ENCODE assay signal across 19 cellular contexts in the genomic region with DNA sequence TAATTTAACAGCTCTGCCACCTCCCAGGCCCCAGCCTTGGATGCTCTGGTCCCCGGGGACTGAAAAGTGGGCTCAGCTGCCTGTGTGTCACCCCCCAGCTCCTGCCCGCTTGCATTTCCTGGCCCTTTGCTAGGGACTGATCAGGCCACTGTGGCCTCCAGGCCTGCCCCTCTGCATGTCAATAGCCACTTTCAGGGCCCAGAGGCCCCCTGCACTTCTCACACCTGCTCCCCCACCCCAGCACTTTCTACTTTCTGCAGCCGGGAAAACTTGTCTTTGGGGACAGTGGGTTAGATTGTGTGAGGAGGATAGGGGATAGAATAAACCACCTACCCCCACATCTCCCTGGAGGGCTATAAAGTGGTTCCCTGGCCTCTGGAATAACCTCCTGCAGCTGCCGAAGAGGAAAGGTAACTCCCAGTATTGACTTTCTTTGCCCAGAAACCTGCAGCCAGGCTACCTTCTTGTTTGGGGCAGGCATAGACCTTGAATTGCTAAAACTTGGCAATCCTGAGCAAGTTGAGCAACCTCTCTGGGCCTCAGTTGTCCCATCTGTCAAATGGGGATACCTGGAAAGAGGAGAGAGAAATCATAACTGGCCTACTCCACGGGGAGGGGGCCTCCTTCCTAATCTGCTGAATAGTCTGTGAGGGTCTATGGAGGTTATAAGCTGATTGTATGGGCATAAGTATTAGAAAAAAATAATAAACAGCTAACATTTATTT. TPM values are rescaled to one million over a fixed set of nuclear protein-coding genes. Genes with fewer than 3 reads are reported as not detected.
DNase-seq lines count a peak whose midpoint lies in the region; ATAC-seq, FAIRE-seq and TF ChIP-seq lines count a peak whose summit lies in the region.
"Had no signal": no experiment of that assay in that cellular context is flagged by ENCODE, and none has a peak within 500 bp of the region (broad histone marks: within the 10 kb centered on the region; RNA-seq: fewer than 3 reads in every experiment).

No MANE protein-coding gene starts in this region.

- CTCF ChIA-PET in H1 (lab: Charles Lee; ENCODE audit: partially characterized antibody), result interaction anchor here (1.0 to 6.3 kb wide), 5 partner anchors 7 to 106 kb away, joined by 3 to 47 read pairs (median 5); no protein-coding TSS in a partner anchor
- CTCF ChIA-PET in PC-3 (lab: Charles Lee), result no interaction called here

- H3K56ac ChIP-seq in H1 (replicated peaks; ENCODE audit: insufficient read length, low read depth, low read length), result no peak overlapping the region

- no TSS peak for BruUV-seq in PC-3 (replicated peaks; lab: Mats Ljungman, UMichigan)

- intact Hi-C loops in PC-3 (cut with micrococcal nuclease), result no loop called here

- no peak overlapping the region for H4K5ac ChIP-seq in H1 (ENCODE audit: insufficient read length, low read depth, low read length)

- H3K79me1 ChIP-seq in H1 (ENCODE audit: low read depth, low read length), result peaks cover 5% of the 10 kb centered on the region
- H3K79me1 ChIP-seq in neuronal stem cell (ENCODE audit: low read depth, low read length), result peaks cover 4% of the 10 kb centered on the region

- H3K14ac ChIP-seq in H1 (ENCODE audit: insufficient read length) (no peak overlapping the region), neuronal stem cell (ENCODE audit: low read length) (no peak overlapping the region)

- TF ChIP-seq POLR2A in NB4 (IDR thresholded peaks at IDR 0.05; ENCODE audit: extremely low read depth, insufficient read length) (no peak), H1 (IDR thresholded peaks at IDR 0.05; ENCODE audit: control extremely low read depth in 1 of 2, low read depth in 2 of 2, low read length in 2 of 2) (peak in 1 of 2 experiments; percentile 61; a peak in 1 of 3 replicates)

- no peak for TF ChIP-seq RAD21 in H1 (IDR thresholded peaks at IDR 0.05 in 1 of 2, conservative IDR thresholded peaks at IDR 0.05 in 1 of 2; ENCODE audit: low read depth in 2 of 2, low read length in 2 of 2)

- H3F3A ChIP-seq in PC-3 (ENCODE audit: low read length, unreplicated experiment), result no peaks in the 10 kb centered on the region

- POLR2A ChIA-PET in H1 (lab: Charles Lee; ENCODE audit: partially characterized antibody) (interaction anchor here (0.7 to 32.4 kb wide), 6 partner anchors 1 to 152 kb away, joined by 3 to 751 read pairs (median 4); a partner anchor contains a TSS), PC-3 (lab: Charles Lee; ENCODE audit: unreplicated experiment) (no interaction called here)

- H3K9ac ChIP-seq in H1 (replicated peaks in 1 of 4; ENCODE audit: extremely low read depth in 1 of 4, low read depth in 3 of 4, low read length in 3 of 4) (no peak overlapping the region), neuronal stem cell (ENCODE audit: low read depth, low read length, poor library complexity) (no peak overlapping the region), PC-3 (ENCODE audit: low read length) (no peak overlapping the region)

- no peak for TF ChIP-seq EP300 in H1 (IDR thresholded peaks at IDR 0.05; ENCODE audit: borderline replicate concordance in 1 of 2, low read depth in 2 of 2, low read length in 2 of 2)

- H2BK15ac ChIP-seq in H1 (ENCODE audit: low read length) (no peak overlapping the region; the same call in 1 of the 2 replicates), neuronal stem cell (ENCODE audit: low read length) (no peak overlapping the region)

- H3K4ac ChIP-seq in H1 (replicated peaks; ENCODE audit: insufficient read length, low read depth, low read length) (peak overlapping the region; percentile 40), neuronal stem cell (ENCODE audit: low read length) (no peak overlapping the region)

- peaks cover 0 to 8% of the 10 kb centered on the region in 2 experiments; a peak in 1 of 4 replicates for H3K79me2 ChIP-seq in H1 (ENCODE audit: control insufficient read depth in 1 of 2, insufficient read depth in 2 of 2, low read length in 2 of 2)
- H3K79me2 ChIP-seq in PC-3 (ENCODE audit: low read length), result no peaks in the 10 kb centered on the region

- H2BK12ac ChIP-seq in H1 (ENCODE audit: low read depth, low read length), result no peak overlapping the region
- H2BK12ac ChIP-seq in neuronal stem cell (ENCODE audit: low read length), result no peak overlapping the region

- H3K18ac ChIP-seq in H1 (ENCODE audit: extremely low read depth, low read length) (no peak overlapping the region), neuronal stem cell (ENCODE audit: low read length) (no peak overlapping the region)

- FAIRE-seq in H1 (lab: Jason Lieb, UNC), result no peak
- FAIRE-seq: G401.6, RCC 7860 had no signal

- H3K36me3 ChIP-seq in H7 (replicated peaks; ENCODE audit: control insufficient read depth, insufficient read depth, low read length) (peaks cover 7% of the 10 kb centered on the region), H1 (ENCODE audit: control insufficient read depth in 2 of 4, insufficient read depth in 4 of 4, low read length in 3 of 4) (peaks cover 9 to 39% (median 11%) of the 10 kb centered on the region in 4 experiments; a peak in 7 of 8 replicates), neuronal stem cell (replicated peaks in 1 of 2; ENCODE audit: control insufficient read depth in 2 of 2, insufficient read depth in 2 of 2, low read length in 2 of 2) (peaks cover 27 to 42% of the 10 kb centered on the region in 2 donors), PC-3 (ENCODE audit: low read depth, low read length) (no peaks in the 10 kb centered on the region)

- peak; percentile 81 for DNase-seq in H7
- DNase-seq in NB4 (ENCODE audit: low read depth), result peak; percentile 29
- no peak for DNase-seq in H1 (ENCODE audit: low read depth in 1 of 2, low spot score in 2 of 2)
- DNase-seq in neuronal stem cell (ENCODE audit: low spot score), result no peak
- no peak for DNase-seq in 8988T
- DNase-seq in ACHN, result no peak
- DNase-seq in PC-3, result no peak
- DNase-seq in NCI-H1092 treated with DMSO at 0.1 percent for 48 hours (lab: John Stamatoyannopoulos, UW), result no peak
- DNase-seq: Caco-2; CD4-positive, CD25-positive, alpha-beta regulatory T cell; NCI-H1436; NCI-H1930; NCI-H446 treated with DMSO at 0.1 percent for 48 hours; NCI-H748 treated with DMSO at 0.1 percent for 48 hours; NK-92 treated with Interleukin-12 subunit alpha and Interleukin-12 subunit beta, amount 100 ng/mL, for 24 hours had no signal

- H3K27me3 ChIP-seq in H7 (ENCODE audit: control insufficient read depth, insufficient read depth, low read length) (no peaks in the 10 kb centered on the region), H1 (replicated peaks in 1 of 4; ENCODE audit: control insufficient read depth in 3 of 4, extremely low read depth in 1 of 4, insufficient read depth in 3 of 4, low read length in 3 of 4) (no peaks in the 10 kb centered on the region), neuronal stem cell (ENCODE audit: control insufficient read depth in 3 of 3, insufficient read depth in 3 of 3, low read depth in 1 of 3, low read length in 3 of 3) (no peaks in the 10 kb centered on the region), PC-3 (ENCODE audit: low read length) (no peaks in the 10 kb centered on the region)

- no peak overlapping the region for H3K4me3 ChIP-seq in H7 (ENCODE audit: insufficient read depth, low read depth, low read length)
- H3K4me3 ChIP-seq in NB4 (ENCODE audit: low read depth, low read length), result no peak overlapping the region
- H3K4me3 ChIP-seq in H1 (ENCODE audit: extremely low read depth in 1 of 4, insufficient read depth in 2 of 4, low read depth in 3 of 4, low read length in 4 of 4), result 0 out of 8 replicates have a peak overlapping the region, but pooled peaks of 1 of the 4 experiments have one; percentile 10
- H3K4me3 ChIP-seq in neuronal stem cell (ENCODE audit: low read length in 2 of 2), result no peak overlapping the region
- no peak overlapping the region for H3K4me3 ChIP-seq in PC-3 (ENCODE audit: low read length)
- H3K4me3 ChIP-seq: SK-N-MC had no signal

- peaks cover 2 to 3% of the 10 kb centered on the region in 2 experiments for H4K20me1 ChIP-seq in H1 (replicated peaks in 1 of 2; ENCODE audit: control insufficient read depth in 1 of 2, insufficient read depth in 2 of 2, low read length in 2 of 2)
- no peaks in the 10 kb centered on the region for H4K20me1 ChIP-seq in PC-3 (ENCODE audit: low read length)

- H3K9me3 ChIP-seq in H1 (ENCODE audit: insufficient read depth in 2 of 2, low read depth in 1 of 2, low read length in 1 of 2) (no peaks in the 10 kb centered on the region), neuronal stem cell (replicated peaks in 1 of 2; ENCODE audit: control insufficient read depth in 2 of 2, insufficient read depth in 1 of 2, low read depth in 1 of 2, low read length in 2 of 2) (no peaks in the 10 kb centered on the region), PC-3 (ENCODE audit: low read length) (no peaks in the 10 kb centered on the region)
- H3K9me3 ChIP-seq: Caco-2 had no signal

- no peak for ATAC-seq in PC-3
- ATAC-seq: Right ventricle myocardium inferior had no signal

- in situ Hi-C loops in ACHN (cut with HindIII; ENCODE audit: low pct_ligation_motif_present, low pct_unique_long_range_greater_than_20kb, low sequenced_read_pairs), result no loop called here

- peaks cover 8 to 43% (median 31%) of the 10 kb centered on the region in 4 experiments for H3K4me1 ChIP-seq in H1 (replicated peaks in 1 of 4; ENCODE audit: control insufficient read depth in 3 of 4, insufficient read depth in 4 of 4, low read length in 3 of 4)
- H3K4me1 ChIP-seq in neuronal stem cell (ENCODE audit: control insufficient read depth in 2 of 2, insufficient read depth in 1 of 2, low read depth in 1 of 2, low read length in 2 of 2), result peaks cover 0 to 3% of the 10 kb centered on the region in 2 donors
- no peaks in the 10 kb centered on the region for H3K4me1 ChIP-seq in PC-3 (ENCODE audit: insufficient read depth, low read length)
- H3K4me1 ChIP-seq: Caco-2 had no signal

- H2BK120ac ChIP-seq in H1 (replicated peaks; ENCODE audit: low read depth, low read length), result peak overlapping the region; percentile 61
- H2BK120ac ChIP-seq in neuronal stem cell (ENCODE audit: low read depth, low read length), result no peak overlapping the region

- no peak overlapping the region for H2BK20ac ChIP-seq in H1 (ENCODE audit: low read length)

- H3K4me2 ChIP-seq in H1 (ENCODE audit: insufficient read depth in 1 of 2, low read depth in 2 of 2, low read length in 2 of 2) (peak overlapping the region; percentile 18 to 27; a peak in 3 of 4 replicates), neuronal stem cell (ENCODE audit: insufficient read depth, low read length, poor library complexity, severe bottlenecking) (no peak overlapping the region), PC-3 (ENCODE audit: low read length) (no peak overlapping the region)

- H3K23ac ChIP-seq in H1 (ENCODE audit: insufficient read length) (no peak overlapping the region), neuronal stem cell (ENCODE audit: low read depth, low read length, poor library complexity) (peak overlapping the region; percentile 51)

- no peak overlapping the region for H3K27ac ChIP-seq in H1 (ENCODE audit: low read depth, low read length)
- no peak overlapping the region for H3K27ac ChIP-seq in neuronal stem cell (replicated peaks; ENCODE audit: low read length)
- H3K27ac ChIP-seq in PC-3 (ENCODE audit: low read length), result no peak overlapping the region
- H3K27ac ChIP-seq: SK-N-MC had no signal

- H2AK5ac ChIP-seq in H1 (ENCODE audit: low read depth, low read length) (no peak overlapping the region), neuronal stem cell (ENCODE audit: low read depth, low read length) (no peak overlapping the region)

- no peak overlapping the region for H4K91ac ChIP-seq in H1 (replicated peaks; ENCODE audit: insufficient read length, low read length)
- no peak overlapping the region for H4K91ac ChIP-seq in neuronal stem cell (ENCODE audit: low read depth, low read length, poor library complexity)

- H2AFZ ChIP-seq in H1 (ENCODE audit: low read length) (no peak overlapping the region), neuronal stem cell (ENCODE audit: low read length) (no peak overlapping the region), PC-3 (ENCODE audit: low read length) (no peak overlapping the region)

- H4K8ac ChIP-seq in H1 (ENCODE audit: extremely low read depth, insufficient read depth, low read length), result no peak overlapping the region
- H4K8ac ChIP-seq in neuronal stem cell (ENCODE audit: low read depth, low read length), result no peak overlapping the region

- no peaks in the 10 kb centered on the region for H3K9me2 ChIP-seq in PC-3 (replicated peaks; ENCODE audit: low read length)

- H3K23me2 ChIP-seq in H1 (ENCODE audit: low read depth, low read length), result no peaks in the 10 kb centered on the region

- H2BK5ac ChIP-seq in H1 (ENCODE audit: low read depth, low read length) (peak overlapping the region; percentile 88; the same call in 1 of the 2 replicates), neuronal stem cell (ENCODE audit: low read length) (no peak overlapping the region)

- WGBS in H1 (ENCODE audit: extremely low coverage in 1 of 2, insufficient coverage in 1 of 2, insufficient read length in 1 of 2, insufficient replicate concordance in 2 of 2, low coverage in 1 of 2, low lambda C conversion rate in 2 of 2, missing lambda C conversion rate in 1 of 2), 2 experiments, result 56% methylated on average over 5 of the region's 5 CpGs; no CpG with 5 or more reads in 1 of the 2 experiments
- WGBS in neuronal stem cell (ENCODE audit: extremely low coverage in 2 of 2, insufficient read length in 2 of 2, insufficient replicate concordance in 1 of 2), 2 donors, result no CpG with 5 or more reads among the region's 5 CpGs

- TF ChIP-seq CTCF in NB4 (IDR thresholded peaks at IDR 0.05; ENCODE audit: low read depth, low read length) (no peak), H1 (IDR thresholded peaks at IDR 0.05; ENCODE audit: control extremely low read depth in 1 of 3, insufficient read depth in 1 of 3, low read depth in 1 of 3, low read length in 3 of 3) (no peak), PC-3 (conservative IDR thresholded peaks at IDR 0.05; ENCODE audit: low read depth, low read length) (no peak)

RNA-seq across cellular contexts. Expression of a gene that starts 7.8 kb away (rescaled TPM):
- 93.3 and 97.2 TPM in 2 replicates for total RNA-seq in H7 (2014; rRNA removed; shearing (Covaris generic))
- 149 and 153 TPM in 2 replicates for total RNA-seq in H1 (2021; fragmentation: NEBNext Ultra II Directional; extraction: Animal tissue kit (Norgen Biotek cat#: 25700))
- 68.2 and 70.7 TPM in 2 replicates for polyA plus RNA-seq in H1 (2011; rRNA removed)
- polyA plus RNA-seq in H1 (2011; cell fraction: cytosol; rRNA removed), result 103 TPM
- 76.7 TPM for polyA plus RNA-seq in H1 (2011; cell fraction: nucleus; rRNA removed)
- 121 to 128 TPM (median 125 TPM) in 4 replicates for polyA plus RNA-seq in H1 (2012, experiment 1 of 2)
- polyA plus RNA-seq in H1 (2012, experiment 2 of 2), result 119 TPM
- polyA plus RNA-seq in H1 (2013, experiment 1 of 2), result 81.8 TPM
- polyA plus RNA-seq in H1 (2013, experiment 2 of 2), result 81.0 TPM
- 121 and 131 TPM in 2 replicates for polyA minus RNA-seq in H1 (2011; rRNA and poly(A)+ RNA removed)
- polyA minus RNA-seq in H1 (2011; cell fraction: cytosol; rRNA and poly(A)+ RNA removed), result 65.1 TPM
- polyA minus RNA-seq in H1 (2011; cell fraction: nucleus; rRNA and poly(A)+ RNA removed), result 45.1 TPM
- polyA plus RNA-seq in neuronal stem cell (2013, experiment 1 of 2), result 90.6 TPM
- polyA plus RNA-seq in neuronal stem cell (2013, experiment 2 of 2), result 91.1 TPM
- 23.7 and 27.0 TPM in 2 replicates for total RNA-seq in PC-3 (2014; rRNA removed)
- polyA plus RNA-seq: CD4-positive, CD25-positive, alpha-beta regulatory T cell had no signal

RNA-seq across cellular contexts. Expression of a gene that starts 21.2 kb away (rescaled TPM):
- 20.6 and 26.5 TPM in 2 replicates for total RNA-seq in H7 (2014; rRNA removed; shearing (Covaris generic))
- total RNA-seq in H1 (2021; fragmentation: NEBNext Ultra II Directional; extraction: Animal tissue kit (Norgen Biotek cat#: 25700)), result 39.0 and 50.2 TPM in 2 replicates
- polyA plus RNA-seq in H1 (2011; rRNA removed), result 28.6 and 37.6 TPM in 2 replicates
- 15.4 TPM for polyA plus RNA-seq in H1 (2011; cell fraction: cytosol; rRNA removed)
- 40.9 TPM for polyA plus RNA-seq in H1 (2011; cell fraction: nucleus; rRNA removed)
- 19.7 to 32.4 TPM (median 31.4 TPM) in 4 replicates for polyA plus RNA-seq in H1 (2012, experiment 1 of 2)
- polyA plus RNA-seq in H1 (2012, experiment 2 of 2), result 36.7 TPM
- polyA plus RNA-seq in H1 (2013, experiment 1 of 2), result 25.5 TPM
- 23.7 TPM for polyA plus RNA-seq in H1 (2013, experiment 2 of 2)
- polyA minus RNA-seq in H1 (2011; rRNA and poly(A)+ RNA removed), result 29.8 and 33.2 TPM in 2 replicates
- polyA minus RNA-seq in H1 (2011; cell fraction: cytosol; rRNA and poly(A)+ RNA removed), result 35.2 TPM
- 66.2 TPM for polyA minus RNA-seq in H1 (2011; cell fraction: nucleus; rRNA and poly(A)+ RNA removed)
- polyA plus RNA-seq in neuronal stem cell (2013, experiment 1 of 2), result 22.4 TPM
- polyA plus RNA-seq in neuronal stem cell (2013, experiment 2 of 2), result 21.0 TPM
- total RNA-seq in PC-3 (2014; rRNA removed), result 22.0 and 25.6 TPM in 2 replicates

Comparison
In these comparisons a context has a peak if more than half of its experiments do, and no peak if none do; other contexts are left out.
1. DNase-seq: peak in H7 (single experiment) and NB4 (single experiment); none in H1 (0 of 2), neuronal stem cell (single experiment), 8988T (single experiment), ACHN (single experiment), PC-3 (single experiment) and NCI-H1092 treated with DMSO at 0.1 percent for 48 hours (single experiment).
2. H3K4me2 ChIP-seq: peak in H1 (2 of 2); none in neuronal stem cell (single experiment) and PC-3 (single experiment).